8 cellular contexts compared by ENCODE assay signal in the genomic region with DNA sequence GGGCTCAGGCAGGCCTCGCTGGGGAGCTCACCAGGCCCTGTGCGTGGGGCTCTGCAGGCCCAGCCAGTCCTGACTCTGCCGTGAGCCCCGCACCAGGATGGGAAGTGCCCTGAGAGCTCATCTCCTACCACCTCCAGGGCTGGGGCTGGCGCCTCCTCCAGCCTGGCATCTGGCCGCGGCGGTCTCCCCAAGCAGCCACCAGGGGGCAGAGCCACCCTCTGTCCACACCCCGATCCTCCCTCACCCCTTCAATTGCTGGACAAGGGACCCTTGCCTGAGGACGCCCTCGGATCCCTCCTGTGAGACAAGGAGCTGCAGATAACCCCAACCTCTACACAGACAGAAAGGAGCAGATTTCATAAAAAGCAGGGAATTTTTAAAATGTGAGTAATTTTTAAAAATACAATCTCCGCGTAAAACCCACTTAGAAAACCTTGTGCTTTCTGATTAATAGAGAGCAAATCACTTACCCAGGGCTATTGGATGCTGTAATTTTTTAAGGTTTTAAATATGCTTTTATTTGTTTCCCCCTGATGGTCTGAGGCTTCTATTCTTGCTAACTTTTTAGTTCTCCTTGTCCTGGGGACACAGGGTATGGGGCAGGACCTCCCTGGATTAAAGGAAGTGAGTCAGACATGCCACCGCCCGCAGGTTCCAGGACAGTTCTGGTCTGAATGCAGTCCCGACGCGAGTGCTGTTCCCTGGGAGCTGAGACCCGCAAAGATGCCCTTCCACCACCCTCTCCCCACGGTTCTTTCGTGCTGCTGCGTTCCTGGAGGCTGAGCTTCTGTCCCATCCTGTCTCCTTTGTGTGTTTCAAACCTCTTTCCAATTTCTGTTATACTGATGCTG. TPM values are rescaled to one million over a fixed set of nuclear protein-coding genes. Genes with fewer than 3 reads are reported as not detected.
DNase-seq lines count a peak whose midpoint lies in the region; ATAC-seq and TF ChIP-seq lines count a peak whose summit lies in the region.

No MANE protein-coding gene starts in this region.

- ATAC-seq in T-helper 17 cell: peak; percentile 73
- no peak for ATAC-seq in HG03457 (IDR thresholded peaks at IDR 0.05; ENCODE audit: unreplicated experiment)

- in situ Hi-C loops in astrocyte of the cerebellum (cut with HindIII; ENCODE audit: low sequenced_read_pairs): no loop called here

- TF ChIP-seq CTCF in LNCAP (IDR thresholded peaks at IDR 0.05): peak; percentile 85
- peak; percentile 91 for TF ChIP-seq CTCF in astrocyte of the cerebellum (IDR thresholded peaks at IDR 0.05; ENCODE audit: low read depth, low read length, missing control alignments)

- peak overlapping the region; percentile 81 for H3K27ac Mint-ChIP-seq in T-helper 17 cell

- no peaks in the 10 kb centered on the region for H3K9me3 ChIP-seq in T-helper 17 cell (ENCODE audit: control insufficient read depth, low read length, poor library complexity, severe bottlenecking)

- DNase-seq in activated gamma-delta T cell treated with Interleukin-2 at 50 U/mL for 16 hours (peak; percentile 48), activated gamma-delta T cell (lab: John Stamatoyannopoulos, UW) (no peak), T-helper 17 cell (peak in 2 of 3 donors; percentile 29 to 45), astrocyte of the cerebellum (ENCODE audit: low read depth) (peak; percentile 12), iPS-NIHi11 (ENCODE audit: low spot score) (peak; percentile 79)
- DNase-seq in stimulated activated CD4-positive, alpha-beta T cell treated with anti-CD3 and anti-CD28 coated beads, Interleukin-1b, Interleukin-23, amount 100 ng/mL, for 48 hours: peak; percentile 52

- no peak overlapping the region for H3K4me3 ChIP-seq in astrocyte of the cerebellum (ENCODE audit: low read depth, low read length)

- peak overlapping the region; percentile 33 for H3K4me3 Mint-ChIP-seq in T-helper 17 cell

- H3K27me3 Mint-ChIP-seq in T-helper 17 cell: peaks cover 62% of the 10 kb centered on the region

- H3K4me1 Mint-ChIP-seq in T-helper 17 cell: peaks cover 13% of the 10 kb centered on the region

- peaks cover 7% of the 10 kb centered on the region for H3K36me3 Mint-ChIP-seq in T-helper 17 cell (ENCODE audit: low read depth)

RNA-seq across cellular contexts. Expression of a gene that starts 52.3 kb away (rescaled TPM):
- total RNA-seq in T-helper 17 cell: under 1 TPM; 0.20 to 0.23 TPM
